In the genomic region with DNA sequence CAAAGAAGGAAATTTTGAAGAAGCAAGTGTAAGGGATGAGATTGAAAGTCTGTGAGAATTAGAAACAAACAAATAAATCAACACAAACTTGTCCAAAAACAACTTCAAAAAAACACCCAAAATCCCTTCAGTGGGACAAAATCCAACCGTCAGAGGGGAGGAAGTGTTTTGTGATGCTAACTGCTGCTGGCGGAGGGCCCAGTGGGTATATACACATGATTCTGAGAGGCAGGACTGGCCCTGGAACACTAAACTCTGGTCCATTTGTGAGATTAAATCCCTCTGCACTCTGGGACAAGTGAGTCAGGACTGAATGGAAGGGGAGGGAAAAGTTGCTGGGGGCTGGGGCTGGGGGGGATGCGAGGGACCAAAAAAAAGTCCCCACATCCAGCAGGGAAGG, we compare ENCODE assay signal across 16 cellular contexts.
DNase-seq lines count a peak whose midpoint lies in the region; ATAC-seq and TF ChIP-seq lines count a peak whose summit lies in the region.
"Had no signal": no experiment of that assay in that cellular context is flagged by ENCODE, and none has a peak within 500 bp of the region (broad histone marks: within the 10 kb centered on the region; RNA-seq: fewer than 3 reads in every experiment).

No MANE protein-coding gene starts in this region.

- H3K4me2 ChIP-seq in BLaER1 (peak overlapping the region; percentile 39), trophoblast cell (ENCODE audit: low read length) (no peak overlapping the region)

- H3K4me3 ChIP-seq in BLaER1 (no peak overlapping the region), RWPE2 (ENCODE audit: severe bottlenecking) (no peak overlapping the region), esophagus muscularis mucosa (no peak overlapping the region), psoas muscle (no peak overlapping the region), trophoblast cell (ENCODE audit: low read depth, low read length) (no peak overlapping the region)
- H3K4me3 ChIP-seq: K562, testis had no signal

- H4K8ac ChIP-seq in trophoblast cell (ENCODE audit: low read depth, low read length) = no peak overlapping the region

- H3K27ac ChIP-seq in BLaER1 = no peak overlapping the region
- peak overlapping the region; percentile 80 for H3K27ac ChIP-seq in RWPE2 (ENCODE audit: poor library complexity, severe bottlenecking)
- H3K27ac ChIP-seq in esophagus muscularis mucosa (replicated peaks in 1 of 4) = peak overlapping the region in 3 of 4 donors; percentile 7 to 20 (median 7)
- H3K27ac ChIP-seq in psoas muscle = peak overlapping the region; percentile 31
- H3K27ac ChIP-seq in trophoblast cell (ENCODE audit: low read depth, low read length) = no peak overlapping the region
- H3K27ac ChIP-seq: testis had no signal

- H2BK12ac ChIP-seq in trophoblast cell (ENCODE audit: low read length) = no peak overlapping the region

- no peak overlapping the region for H3K27ac Mint-ChIP-seq in stimulated activated naive B cell treated with anti-CD40 and anti-IgM and Interleukin-4, amounts not matched to agents 10 μg/mL and 1 μg/mL and 100 μg/mL, for 72 hours
- H3K27ac Mint-ChIP-seq: activated CD4-positive, alpha-beta T cell treated with anti-CD3 and anti-CD28 coated beads for 36 hours had no signal

- no peak overlapping the region for H3K14ac ChIP-seq in trophoblast cell (ENCODE audit: low read length)

- H3K4me1 ChIP-seq in BLaER1 = peaks cover 27% of the 10 kb centered on the region
- H3K4me1 ChIP-seq in RWPE2 (ENCODE audit: insufficient read depth, poor library complexity, severe bottlenecking) = peaks cover 21% of the 10 kb centered on the region
- peaks cover 45 to 60% (median 56%) of the 10 kb centered on the region in 4 donors for H3K4me1 ChIP-seq in esophagus muscularis mucosa
- peaks cover 36% of the 10 kb centered on the region for H3K4me1 ChIP-seq in psoas muscle
- H3K4me1 ChIP-seq in trophoblast cell (ENCODE audit: control insufficient read depth in 1 of 2, insufficient read depth in 2 of 2, low read length in 2 of 2) = peaks cover 6 to 10% of the 10 kb centered on the region in 2 experiments

- H3K4me1 Mint-ChIP-seq in stimulated activated naive B cell treated with anti-CD40 and anti-IgM and Interleukin-4, amounts not matched to agents 10 μg/mL and 1 μg/mL and 100 μg/mL, for 72 hours = peaks cover 11 to 19% of the 10 kb centered on the region in 2 donors

- no peak for TF ChIP-seq CTCF in RWPE2 (IDR thresholded peaks at IDR 0.05; ENCODE audit: poor library complexity, severe bottlenecking)
- TF ChIP-seq CTCF in esophagus muscularis mucosa (IDR thresholded peaks at IDR 0.05) = no peak
- no peak for TF ChIP-seq CTCF in psoas muscle (IDR thresholded peaks at IDR 0.05)

- H3K27me3 Mint-ChIP-seq in stimulated activated naive B cell treated with anti-CD40 and anti-IgM and Interleukin-4, amounts not matched to agents 10 μg/mL and 1 μg/mL and 100 μg/mL, for 72 hours = peaks cover 0 to 5% of the 10 kb centered on the region in 2 donors

- no peak for DNase-seq in RWPE2 (ENCODE audit: low spot score)
- DNase-seq in esophagus muscularis mucosa (ENCODE audit: extremely low spot score) = no peak
- DNase-seq in psoas muscle = no peak
- no peak for DNase-seq in trophoblast cell
- DNase-seq in stimulated activated naive B cell treated with anti-CD40 and anti-IgM and Interleukin-4, amounts not matched to agents 10 μg/mL and 1 μg/mL and 100 μg/mL, for 72 hours = no peak
- no peak for DNase-seq in foreskin melanocyte
- DNase-seq in NCI-H187 treated with DMSO at 0.1 percent for 48 hours (lab: John Stamatoyannopoulos, UW) = no peak
- DNase-seq: activated CD4-positive, alpha-beta T cell treated with anti-CD3 and anti-CD28 coated beads for 36 hours; COR-L47; effector memory CD4-positive, alpha-beta T cell; NCI-H2029; NCI-H446 treated with DMSO at 0.1 percent for 48 hours; stimulated activated CD4-positive, alpha-beta T cell treated with anti-CD3 and anti-CD28 coated beads, Interleukin-12 subunit alpha, Interleukin-12 subunit beta, amount 100 ng/mL, for 4 hours; testis had no signal

- no peak overlapping the region for H2AK5ac ChIP-seq in trophoblast cell (ENCODE audit: low read length)

- no peaks in the 10 kb centered on the region for H3K36me3 ChIP-seq in BLaER1
- no peaks in the 10 kb centered on the region for H3K36me3 ChIP-seq in RWPE2 (ENCODE audit: low read depth)
- H3K36me3 ChIP-seq in esophagus muscularis mucosa = no peaks in the 10 kb centered on the region
- H3K36me3 ChIP-seq in psoas muscle (ENCODE audit: insufficient read depth in 1 of 2, low read depth in 1 of 2) = no peaks in the 10 kb centered on the region
- peaks cover 0 to 2% of the 10 kb centered on the region in 2 experiments for H3K36me3 ChIP-seq in trophoblast cell (ENCODE audit: control insufficient read depth in 1 of 2, insufficient read depth in 2 of 2, low read length in 2 of 2)

- H4K20me1 ChIP-seq in BLaER1 = no peaks in the 10 kb centered on the region

- H3K79me2 ChIP-seq in trophoblast cell (ENCODE audit: control insufficient read depth, insufficient read depth, low read length, poor library complexity) = no peaks in the 10 kb centered on the region

- no peak overlapping the region for H2BK120ac ChIP-seq in trophoblast cell (ENCODE audit: insufficient read depth, low read length, poor library complexity)

- no peak overlapping the region for H4K12ac ChIP-seq in trophoblast cell (ENCODE audit: low read depth, low read length)

- H3K79me1 ChIP-seq in trophoblast cell (ENCODE audit: low read length) = peaks cover 2% of the 10 kb centered on the region

- no peak for TF ChIP-seq POLR2A in esophagus muscularis mucosa (IDR thresholded peaks at IDR 0.05; ENCODE audit: low read depth)

- intact Hi-C loops in esophagus muscularis mucosa (cut with DNase I) = no loop called here
- intact Hi-C loops in psoas muscle (cut with DNase I) = no loop called here

- H2AFZ ChIP-seq in trophoblast cell (ENCODE audit: insufficient read depth, low read length, poor library complexity) = no peak overlapping the region

- H2BK5ac ChIP-seq in trophoblast cell (ENCODE audit: low read depth, low read length, poor library complexity) = no peak overlapping the region

- H3K9me3 ChIP-seq in BLaER1 (no peaks in the 10 kb centered on the region), RWPE2 (ENCODE audit: severe bottlenecking) (no peaks in the 10 kb centered on the region), esophagus muscularis mucosa (no peaks in the 10 kb centered on the region), psoas muscle (no peaks in the 10 kb centered on the region), trophoblast cell (ENCODE audit: insufficient read depth, low read depth, low read length) (no peaks in the 10 kb centered on the region)
- H3K9me3 ChIP-seq: testis had no signal

- H3K4me3 Mint-ChIP-seq in stimulated activated naive B cell treated with anti-CD40 and anti-IgM and Interleukin-4, amounts not matched to agents 10 μg/mL and 1 μg/mL and 100 μg/mL, for 72 hours = no peak overlapping the region
- H3K4me3 Mint-ChIP-seq: activated CD4-positive, alpha-beta T cell treated with anti-CD3 and anti-CD28 coated beads for 36 hours had no signal

- WGBS in esophagus muscularis mucosa = 52% methylated on average over 3 of the region's 3 CpGs
- WGBS in psoas muscle, 3 donors = 64 to 73% (median 69%) methylated on average over 3 of the region's 3 CpGs
- no CpG with 5 or more reads among the region's 3 CpGs for WGBS in trophoblast cell (ENCODE audit: extremely low coverage, insufficient coverage, insufficient read length)

- no peak overlapping the region for H3K9ac ChIP-seq in BLaER1
- no peak overlapping the region for H3K9ac ChIP-seq in trophoblast cell (ENCODE audit: low read length)

- H3K4ac ChIP-seq in trophoblast cell (ENCODE audit: low read depth, low read length) = no peak overlapping the region

- H3K18ac ChIP-seq in trophoblast cell (ENCODE audit: low read length) = no peak overlapping the region

- H3K27me3 ChIP-seq in BLaER1 (no peaks in the 10 kb centered on the region), RWPE2 (ENCODE audit: insufficient read depth, poor library complexity, severe bottlenecking) (no peaks in the 10 kb centered on the region), esophagus muscularis mucosa (no peaks in the 10 kb centered on the region), psoas muscle (ENCODE audit: insufficient read depth in 3 of 3, low read length in 2 of 3) (no peaks in the 10 kb centered on the region), trophoblast cell (ENCODE audit: insufficient read depth, low read length) (no peaks in the 10 kb centered on the region)
- H3K27me3 ChIP-seq: testis had no signal

- H3K36me3 Mint-ChIP-seq in stimulated activated naive B cell treated with anti-CD40 and anti-IgM and Interleukin-4, amounts not matched to agents 10 μg/mL and 1 μg/mL and 100 μg/mL, for 72 hours = no peaks in the 10 kb centered on the region

- H4K91ac ChIP-seq in trophoblast cell (ENCODE audit: low read depth, low read length) = no peak overlapping the region

- no peak overlapping the region for H3K23ac ChIP-seq in trophoblast cell (ENCODE audit: low read length)

- no peak for TF ChIP-seq EP300 in esophagus muscularis mucosa (IDR thresholded peaks at IDR 0.05)

- ATAC-seq in RWPE2 (ENCODE audit: low read depth) = no peak
- ATAC-seq in psoas muscle = no peak
- no peak for ATAC-seq in stimulated activated naive B cell treated with anti-CD40 and anti-IgM and Interleukin-4, amounts not matched to agents 10 μg/mL and 1 μg/mL and 100 μg/mL, for 72 hours (replicated peaks)
- ATAC-seq: activated CD4-positive, alpha-beta T cell treated with anti-CD3 and anti-CD28 coated beads for 36 hours; K562 had no signal

- no peaks in the 10 kb centered on the region for H3K9me3 Mint-ChIP-seq in stimulated activated naive B cell treated with anti-CD40 and anti-IgM and Interleukin-4, amounts not matched to agents 10 μg/mL and 1 μg/mL and 100 μg/mL, for 72 hours

Comparison
In these comparisons a context has a peak if more than half of its experiments do, and no peak if none do; other contexts are left out.
1. H3K27ac ChIP-seq: peak in RWPE2 (single experiment), esophagus muscularis mucosa (3 of 4) and psoas muscle (single experiment); none in BLaER1 (single experiment) and trophoblast cell (single experiment).